1 cellular context compared by ENCODE assay signal in genomic region chr20:18005990-18006364, GRCh38.
A peak's percentile ranks its signal among the peaks of the same experiment; 100 is the strongest.
TF ChIP-seq lines count a peak whose summit lies in the region.

No MANE protein-coding gene starts in this region.

TF ChIP-seq in HepG2, 621 proteins besides CTCF, POLR2A, EP300 and RAD21 (continued from another document and continues in another):
- TF ChIP-seq THAP9 (CRISPR knock-in tag; IDR thresholded peaks at IDR 0.05; ENCODE audit: borderline replicate concordance) (peak; percentile 21; the same call in 1 of the 2 replicates), SRSF9 (IDR thresholded peaks at IDR 0.05; ENCODE audit: borderline replicate concordance, insufficient read depth, low read depth, low read length, poor library complexity, severe bottlenecking) (no peak), ZBTB39 (CRISPR knock-in tag; IDR thresholded peaks at IDR 0.05) (no peak), ZNF33B (CRISPR knock-in tag; IDR thresholded peaks at IDR 0.05) (no peak), GTF2F1 (IDR thresholded peaks at IDR 0.05; ENCODE audit: low read length) (no peak), MTA3 (CRISPR knock-in tag; IDR thresholded peaks at IDR 0.05) (no peak), KDM1A (CRISPR knock-in tag; IDR thresholded peaks at IDR 0.05) (no peak), ZNF710 (CRISPR knock-in tag; IDR thresholded peaks at IDR 0.05; ENCODE audit: borderline replicate concordance) (no peak), REL (CRISPR knock-in tag; conservative IDR thresholded peaks at IDR 0.05) (no peak), KLF15 (CRISPR knock-in tag; IDR thresholded peaks at IDR 0.05; ENCODE audit: borderline replicate concordance) (no peak), ZNF225 (CRISPR knock-in tag; IDR thresholded peaks at IDR 0.05) (no peak), ATF3 (CRISPR knock-in tag; IDR thresholded peaks at IDR 0.05) (no peak), MEIS1 (CRISPR knock-in tag; IDR thresholded peaks at IDR 0.05; ENCODE audit: borderline replicate concordance) (0 out of 2 replicates have a peak, but pooled peaks have one; percentile 3), ATF4 (CRISPR knock-in tag; IDR thresholded peaks at IDR 0.05) (no peak), PBX3 (CRISPR knock-in tag; IDR thresholded peaks at IDR 0.05; ENCODE audit: borderline replicate concordance) (no peak), ZFYVE20 (CRISPR knock-in tag; IDR thresholded peaks at IDR 0.05; ENCODE audit: borderline replicate concordance, low read depth) (no peak), ZNF549 (CRISPR knock-in tag; IDR thresholded peaks at IDR 0.05) (no peak), ZKSCAN5 (CRISPR knock-in tag; IDR thresholded peaks at IDR 0.05) (no peak), GATAD1 (CRISPR knock-in tag; IDR thresholded peaks at IDR 0.05) (no peak; the same call in 1 of the 2 replicates), ZNF253 (CRISPR knock-in tag; IDR thresholded peaks at IDR 0.05; ENCODE audit: borderline replicate concordance) (no peak), CHCHD3 (CRISPR knock-in tag; IDR thresholded peaks at IDR 0.05) (no peak), ZNF761 (CRISPR knock-in tag; conservative IDR thresholded peaks at IDR 0.05) (no peak), RFXAP (CRISPR knock-in tag; IDR thresholded peaks at IDR 0.05; ENCODE audit: borderline replicate concordance) (no peak), ZNF510 (CRISPR knock-in tag; IDR thresholded peaks at IDR 0.05; ENCODE audit: low read depth) (no peak), TOE1 (CRISPR knock-in tag; IDR thresholded peaks at IDR 0.05) (no peak), ZNF20 (CRISPR knock-in tag; IDR thresholded peaks at IDR 0.05) (no peak), SOX6 (IDR thresholded peaks at IDR 0.05) (no peak), SOX6 (CRISPR knock-in tag; IDR thresholded peaks at IDR 0.05) (peak; percentile 23; the same call in 1 of the 2 replicates), PAXIP1 (CRISPR knock-in tag; conservative IDR thresholded peaks at IDR 0.05) (peak; percentile 40; the same call in 1 of the 2 replicates), ZNF607 (CRISPR knock-in tag; IDR thresholded peaks at IDR 0.05; ENCODE audit: borderline replicate concordance) (no peak), ZFP36 (IDR thresholded peaks at IDR 0.05; ENCODE audit: borderline replicate concordance, low read depth, low read length, partially characterized antibody) (no peak), CBFB (CRISPR knock-in tag; IDR thresholded peaks at IDR 0.05) (no peak), NCOA2 (CRISPR knock-in tag; IDR thresholded peaks at IDR 0.05) (no peak), ARHGAP35 (CRISPR knock-in tag; IDR thresholded peaks at IDR 0.05; ENCODE audit: borderline replicate concordance) (no peak), MAZ (IDR thresholded peaks at IDR 0.05; ENCODE audit: borderline replicate concordance, low read depth, low read length) (0 out of 2 replicates have a peak, but pooled peaks have one; percentile 14), MAZ (CRISPR knock-in tag; IDR thresholded peaks at IDR 0.05; ENCODE audit: low read depth) (no peak), ZNF543 (CRISPR knock-in tag; IDR thresholded peaks at IDR 0.05) (no peak), ATF5 (CRISPR knock-in tag; IDR thresholded peaks at IDR 0.05; ENCODE audit: low read depth) (no peak), GPBP1L1 (CRISPR knock-in tag; IDR thresholded peaks at IDR 0.05) (no peak), ZNF639 (CRISPR knock-in tag; conservative IDR thresholded peaks at IDR 0.05) (no peak), MTA1 (CRISPR knock-in tag; IDR thresholded peaks at IDR 0.05; ENCODE audit: borderline replicate concordance) (no peak), ZNF770 (CRISPR knock-in tag; IDR thresholded peaks at IDR 0.05) (0 out of 2 replicates have a peak, but pooled peaks have one; percentile 53), HDAC2 (CRISPR knock-in tag; IDR thresholded peaks at IDR 0.05) (no peak), ZSCAN25 (CRISPR knock-in tag; IDR thresholded peaks at IDR 0.05) (peak; percentile 98), SIX1 (CRISPR knock-in tag; IDR thresholded peaks at IDR 0.05; ENCODE audit: borderline replicate concordance) (no peak)
